In genomic region chr6:27422651-27423332, GRCh38 we compare ENCODE assay signal across 23 cellular contexts. TPM values are rescaled to one million over a fixed set of nuclear protein-coding genes. Genes with fewer than 3 reads are reported as not detected.
DNase-seq lines count a peak whose midpoint lies in the region; ATAC-seq and TF ChIP-seq lines count a peak whose summit lies in the region.
"Had no signal": no experiment of that assay in that cellular context is flagged by ENCODE, and none has a peak within 500 bp of the region (broad histone marks: within the 10 kb centered on the region; RNA-seq: fewer than 3 reads in every experiment).

No MANE protein-coding gene starts in this region.

- TF ChIP-seq CTCF in heart right ventricle (IDR thresholded peaks at IDR 0.05) (no peak), endodermal cell (conservative IDR thresholded peaks at IDR 0.05) (no peak), testis (IDR thresholded peaks at IDR 0.05) (no peak), GM20000 (IDR thresholded peaks at IDR 0.05; ENCODE audit: extremely low read depth, missing control alignments) (no peak)

- H3K9me3 ChIP-seq in heart right ventricle (peaks cover 0 to 12% (median 0%) of the 10 kb centered on the region in 11 donors), endodermal cell (ENCODE audit: control insufficient read depth, low read length) (peaks cover 11% of the 10 kb centered on the region), testis (no peaks in the 10 kb centered on the region)
- H3K9me3 ChIP-seq: esophagus squamous epithelium had no signal

- H3K4me3 ChIP-seq in heart right ventricle, result peak overlapping the region in 2 of 10 donors; percentile 2 to 8
- no peak overlapping the region for H3K4me3 ChIP-seq in endodermal cell (ENCODE audit: low read length)
- H3K4me3 ChIP-seq in testis, result peak overlapping the region; percentile 9 to 36
- H3K4me3 ChIP-seq: esophagus squamous epithelium, transverse colon had no signal

- no peak for TF ChIP-seq POLR2A in testis (IDR thresholded peaks at IDR 0.05)

- ATAC-seq in Right ventricle myocardium inferior (peak; percentile 31), heart right ventricle (no peak)
- ATAC-seq: T-cell had no signal

- H3K27me3 Mint-ChIP-seq in endodermal cell (ENCODE audit: insufficient read depth), result no peaks in the 10 kb centered on the region

- H3K4me1 Mint-ChIP-seq in endodermal cell, result no peaks in the 10 kb centered on the region
- H3K4me1 Mint-ChIP-seq: B cell, neural crest cell, T-cell had no signal

- H3K27me3 ChIP-seq in heart right ventricle, result peaks cover 0 to 5% (median 0%) of the 10 kb centered on the region in 7 donors
- no peaks in the 10 kb centered on the region for H3K27me3 ChIP-seq in endodermal cell (ENCODE audit: control insufficient read depth, insufficient read depth, low read length, poor library complexity, severe bottlenecking)
- H3K27me3 ChIP-seq in testis, result no peaks in the 10 kb centered on the region
- H3K27me3 ChIP-seq: esophagus squamous epithelium, transverse colon had no signal

- H3K36me3 ChIP-seq in heart right ventricle, result no peaks in the 10 kb centered on the region
- H3K36me3 ChIP-seq in endodermal cell (ENCODE audit: control insufficient read depth, insufficient read depth, low read length), result no peaks in the 10 kb centered on the region
- no peaks in the 10 kb centered on the region for H3K36me3 ChIP-seq in testis (ENCODE audit: low read depth, missing control alignments)
- H3K36me3 ChIP-seq: esophagus squamous epithelium, transverse colon had no signal

- H3K4me1 ChIP-seq in heart right ventricle (no peaks in the 10 kb centered on the region), endodermal cell (ENCODE audit: control insufficient read depth, insufficient read depth, low read length) (no peaks in the 10 kb centered on the region), testis (no peaks in the 10 kb centered on the region)
- H3K4me1 ChIP-seq: esophagus squamous epithelium, transverse colon had no signal

- H3K9ac ChIP-seq in endodermal cell (ENCODE audit: extremely low read depth, low read length, poor library complexity, severe bottlenecking), result no peak overlapping the region

- WGBS in heart right ventricle, 2 donors, result 41 to 46% methylated on average over 32 of the region's 32 CpGs
- WGBS in endodermal cell (ENCODE audit: insufficient coverage in 1 of 2, insufficient read length in 1 of 2), 2 experiments, result 94 to 99% methylated on average over 28 to 32 of the region's 32 CpGs
- 40 to 49% methylated on average over 32 of the region's 32 CpGs for WGBS in testis, 2 donors

- no peak for DNase-seq in Right ventricle myocardium inferior (ENCODE audit: missing footprints)
- DNase-seq in heart right ventricle, result no peak
- no peak for DNase-seq in endodermal cell
- DNase-seq in iris pigment epithelial cell (ENCODE audit: low read depth), result peak; percentile 36
- DNase-seq in testis, result peak; percentile 54
- DNase-seq in NCI-H524 (lab: John Stamatoyannopoulos, UW), result no peak
- no peak for DNase-seq in GM20000 (ENCODE audit: low spot score)
- DNase-seq in NCI-H128 (lab: John Stamatoyannopoulos, UW; ENCODE audit: unreplicated experiment), result no peak
- DNase-seq: activated CD4-positive, alpha-beta T cell treated with anti-CD3 and anti-CD28 coated beads, Interleukin-2, amount 50 U/mL, for 4 hours; activated naive CD4-positive, alpha-beta T cell treated with anti-CD3 and anti-CD28 coated beads for 36 hours; effector CD8-positive, alpha-beta T cell; esophagus squamous epithelium; hippocampal formation; Karpas-422; NCI-H1092; NCI-H2081; NCI-H526 treated with DMSO at 0.1 percent for 48 hours; stimulated activated naive CD4-positive, alpha-beta T cell; T-cell; transverse colon had no signal

- peak overlapping the region; percentile 22 for H3K4me3 Mint-ChIP-seq in endodermal cell
- H3K4me3 Mint-ChIP-seq: activated naive CD4-positive, alpha-beta T cell treated with anti-CD3 and anti-CD28 coated beads for 36 hours; B cell; neural crest cell; T-cell had no signal

- no peak overlapping the region for H3K27ac Mint-ChIP-seq in endodermal cell
- H3K27ac Mint-ChIP-seq: activated naive CD4-positive, alpha-beta T cell treated with anti-CD3 and anti-CD28 coated beads for 36 hours; B cell; T-cell had no signal

- peaks cover 4% of the 10 kb centered on the region for H3K9me3 Mint-ChIP-seq in endodermal cell
- H3K9me3 Mint-ChIP-seq: activated naive CD4-positive, alpha-beta T cell treated with anti-CD3 and anti-CD28 coated beads for 36 hours; T-cell had no signal

- H3K27ac ChIP-seq in heart right ventricle (no peak overlapping the region), endodermal cell (ENCODE audit: low read depth, low read length) (no peak overlapping the region), testis (no peak overlapping the region)
- H3K27ac ChIP-seq: 22Rv1, esophagus squamous epithelium, transverse colon had no signal

- H3K36me3 Mint-ChIP-seq in endodermal cell (ENCODE audit: low read depth), result no peaks in the 10 kb centered on the region
- H3K36me3 Mint-ChIP-seq: T-cell had no signal

- intact Hi-C loops in Right ventricle myocardium inferior (cut with DNase I) (no loop called here), heart right ventricle (cut with DNase I) (no loop called here), testis (cut with DNase I; ENCODE audit: low total_unique reads) (no loop called here)

RNA-seq across cellular contexts. Expression of gene ZNF391, which starts 34.2 kb away (rescaled TPM):
- 0.89 TPM for total RNA-seq in Right ventricle myocardium inferior
- total RNA-seq in heart right ventricle, result 1 to 10 TPM in 6 of 10 donors, under 1 TPM in 4; 0.79 to 1.8 (median 1.3) TPM
- under 1 TPM; 0.46 to 0.51 TPM for polyA plus RNA-seq in heart right ventricle
- total RNA-seq in endodermal cell, result 1 to 10 TPM; 8.6 to 9.2 TPM
- 9.3 TPM for polyA plus RNA-seq in endodermal cell (2013, experiment 1 of 2)
- polyA plus RNA-seq in endodermal cell (2013, experiment 2 of 2), result 7.8 TPM
- total RNA-seq in testis, result 10 to 100 TPM; 11.8 to 12.5 TPM
- polyA plus RNA-seq in testis (ENCODE audit: insufficient read depth, low read depth, low replicate concordance), result 13.1 TPM

RNA-seq across cellular contexts. Expression of gene ZNF184, which starts 50.1 kb away (rescaled TPM):
- 4.2 TPM for total RNA-seq in Right ventricle myocardium inferior
- 1 to 10 TPM; 2.1 to 5.5 (median 3.4) TPM for total RNA-seq in heart right ventricle
- 1 to 10 TPM; 1.3 to 1.4 TPM for polyA plus RNA-seq in heart right ventricle
- 10 to 100 TPM in 1 of 2 donors, 1 to 10 TPM in 1; 9.2 to 16.5 TPM for total RNA-seq in endodermal cell
- 14.4 TPM for polyA plus RNA-seq in endodermal cell (2013, experiment 1 of 2)
- polyA plus RNA-seq in endodermal cell (2013, experiment 2 of 2), result 12.8 TPM
- total RNA-seq in testis, result 10 to 100 TPM; 11.9 to 17.5 TPM
- polyA plus RNA-seq in testis (ENCODE audit: insufficient read depth, low read depth, low replicate concordance), result 11.4 TPM

Comparison
In these comparisons a context has a peak if more than half of its experiments do, and no peak if none do; other contexts are left out.
1. DNase-seq: peak in iris pigment epithelial cell (single experiment) and testis (single experiment); none in Right ventricle myocardium inferior (single experiment), heart right ventricle (0 of 2), endodermal cell (single experiment), NCI-H524 (0 of 2), GM20000 (single experiment) and NCI-H128 (single experiment).